In the genomic region with DNA sequence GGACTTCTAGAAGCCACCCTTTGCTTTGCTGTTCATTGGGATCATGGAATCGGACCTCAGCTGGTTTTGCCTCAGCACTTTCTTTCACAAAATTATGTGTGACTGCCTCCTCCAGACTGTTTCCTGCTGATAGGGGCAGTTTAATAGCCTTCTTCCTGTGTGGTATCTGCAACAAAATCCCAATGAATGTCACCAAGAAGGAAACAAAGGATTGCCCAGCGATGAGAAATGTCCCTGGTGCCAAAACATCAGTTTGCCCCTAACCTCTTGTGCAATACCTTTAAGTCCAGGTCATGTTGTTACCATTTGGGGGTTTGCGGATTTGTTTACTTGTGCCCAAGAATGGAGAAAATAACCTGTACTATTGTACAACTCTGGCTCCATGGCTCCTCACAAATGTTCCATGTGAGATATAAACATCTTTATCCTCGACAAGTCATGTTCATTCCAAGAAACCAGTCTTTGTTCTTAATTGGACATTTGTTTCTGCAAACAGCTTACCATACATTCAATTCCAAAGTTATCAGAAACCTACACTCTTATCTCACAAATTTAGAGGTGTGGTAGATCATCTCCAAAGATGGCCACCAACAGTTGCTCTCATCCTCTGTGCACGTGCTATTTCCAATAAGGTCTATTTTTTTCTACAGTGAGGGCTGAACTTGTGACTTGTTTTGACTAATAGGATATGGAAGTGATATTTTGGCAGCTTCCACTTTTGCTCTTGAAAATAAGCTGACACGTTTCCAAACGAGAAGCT, we compare ENCODE assay signal across 1 cellular context.
TF ChIP-seq lines count a peak whose summit lies in the region.

No MANE protein-coding gene starts in this region.

TF ChIP-seq in K562, 482 proteins besides CTCF, POLR2A, EP300 and RAD21 (continued from another document and continues in another):
- peak; percentile 67 for TF ChIP-seq TAL1 (IDR thresholded peaks at IDR 0.05)
- TF ChIP-seq FUS (optimal IDR thresholded peaks at IDR 0.05; ENCODE audit: low read depth, low read length), result no peak
- TF ChIP-seq, protein P1, sequence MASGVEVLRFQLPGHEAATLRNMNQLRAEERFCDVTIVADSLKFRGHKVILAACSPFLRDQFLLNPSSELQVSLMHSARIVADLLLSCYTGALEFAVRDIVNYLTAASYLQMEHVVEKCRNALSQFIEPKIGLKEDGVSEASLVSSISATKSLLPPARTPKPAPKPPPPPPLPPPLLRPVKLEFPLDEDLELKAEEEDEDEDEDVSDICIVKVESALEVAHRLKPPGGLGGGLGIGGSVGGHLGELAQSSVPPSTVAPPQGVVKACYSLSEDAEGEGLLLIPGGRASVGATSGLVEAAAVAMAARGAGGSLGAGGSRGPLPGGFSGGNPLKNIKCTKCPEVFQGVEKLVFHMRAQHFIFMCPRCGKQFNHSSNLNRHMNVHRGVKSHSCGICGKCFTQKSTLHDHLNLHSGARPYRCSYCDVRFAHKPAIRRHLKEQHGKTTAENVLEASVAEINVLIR (CRISPR knock-in tag; IDR thresholded peaks at IDR 0.05), result no peak
- TF ChIP-seq MYBL2 (IDR thresholded peaks at IDR 0.05; ENCODE audit: low read depth), result no peak
- TF ChIP-seq MYBL2 (CRISPR knock-in tag; IDR thresholded peaks at IDR 0.05; ENCODE audit: borderline replicate concordance), result no peak
- TF ChIP-seq TOE1 (IDR thresholded peaks at IDR 0.05; ENCODE audit: borderline replicate concordance), result 0 out of 2 replicates have a peak, but pooled peaks have one; percentile 40
- no peak for TF ChIP-seq TOE1 (CRISPR knock-in tag; IDR thresholded peaks at IDR 0.05; ENCODE audit: borderline replicate concordance, low read depth)
- no peak for TF ChIP-seq NCOA6 (IDR thresholded peaks at IDR 0.05)
- TF ChIP-seq ZNF354B (CRISPR knock-in tag; IDR thresholded peaks at IDR 0.05), result no peak
- TF ChIP-seq FOXK1 (CRISPR knock-in tag; IDR thresholded peaks at IDR 0.05; ENCODE audit: borderline replicate concordance), result no peak
- peak; percentile 68 for TF ChIP-seq NCOR1 (IDR thresholded peaks at IDR 0.05)
- TF ChIP-seq SAFB2 (IDR thresholded peaks at IDR 0.05; ENCODE audit: borderline replicate concordance, low read depth, low read length, severe bottlenecking), result no peak
- TF ChIP-seq, protein P2, sequence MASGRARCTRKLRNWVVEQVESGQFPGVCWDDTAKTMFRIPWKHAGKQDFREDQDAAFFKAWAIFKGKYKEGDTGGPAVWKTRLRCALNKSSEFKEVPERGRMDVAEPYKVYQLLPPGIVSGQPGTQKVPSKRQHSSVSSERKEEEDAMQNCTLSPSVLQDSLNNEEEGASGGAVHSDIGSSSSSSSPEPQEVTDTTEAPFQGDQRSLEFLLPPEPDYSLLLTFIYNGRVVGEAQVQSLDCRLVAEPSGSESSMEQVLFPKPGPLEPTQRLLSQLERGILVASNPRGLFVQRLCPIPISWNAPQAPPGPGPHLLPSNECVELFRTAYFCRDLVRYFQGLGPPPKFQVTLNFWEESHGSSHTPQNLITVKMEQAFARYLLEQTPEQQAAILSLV (tag; IDR thresholded peaks at IDR 0.05), result 0 out of 2 replicates have a peak, but pooled peaks have one; percentile 14
- no peak for TF ChIP-seq ETS2 (tag; IDR thresholded peaks at IDR 0.05; ENCODE audit: borderline replicate concordance, poor library complexity, severe bottlenecking)
- TF ChIP-seq, protein P3, sequence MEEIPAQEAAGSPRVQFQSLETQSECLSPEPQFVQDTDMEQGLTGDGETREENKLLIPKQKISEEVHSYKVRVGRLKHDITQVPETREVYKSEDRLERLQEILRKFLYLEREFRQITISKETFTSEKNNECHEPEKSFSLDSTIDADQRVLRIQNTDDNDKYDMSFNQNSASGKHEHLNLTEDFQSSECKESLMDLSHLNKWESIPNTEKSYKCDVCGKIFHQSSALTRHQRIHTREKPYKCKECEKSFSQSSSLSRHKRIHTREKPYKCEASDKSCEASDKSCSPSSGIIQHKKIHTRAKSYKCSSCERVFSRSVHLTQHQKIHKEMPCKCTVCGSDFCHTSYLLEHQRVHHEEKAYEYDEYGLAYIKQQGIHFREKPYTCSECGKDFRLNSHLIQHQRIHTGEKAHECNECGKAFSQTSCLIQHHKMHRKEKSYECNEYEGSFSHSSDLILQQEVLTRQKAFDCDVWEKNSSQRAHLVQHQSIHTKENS (CRISPR knock-in tag; IDR thresholded peaks at IDR 0.05), result no peak
- no peak for TF ChIP-seq ZKSCAN1 (IDR thresholded peaks at IDR 0.05; ENCODE audit: low read depth, low read length)
- TF ChIP-seq CBX3 (IDR thresholded peaks at IDR 0.05; ENCODE audit: borderline replicate concordance in 1 of 2, low read length in 2 of 2), result no peak
- TF ChIP-seq ARNT (IDR thresholded peaks at IDR 0.05), result no peak
- TF ChIP-seq, protein P4, sequence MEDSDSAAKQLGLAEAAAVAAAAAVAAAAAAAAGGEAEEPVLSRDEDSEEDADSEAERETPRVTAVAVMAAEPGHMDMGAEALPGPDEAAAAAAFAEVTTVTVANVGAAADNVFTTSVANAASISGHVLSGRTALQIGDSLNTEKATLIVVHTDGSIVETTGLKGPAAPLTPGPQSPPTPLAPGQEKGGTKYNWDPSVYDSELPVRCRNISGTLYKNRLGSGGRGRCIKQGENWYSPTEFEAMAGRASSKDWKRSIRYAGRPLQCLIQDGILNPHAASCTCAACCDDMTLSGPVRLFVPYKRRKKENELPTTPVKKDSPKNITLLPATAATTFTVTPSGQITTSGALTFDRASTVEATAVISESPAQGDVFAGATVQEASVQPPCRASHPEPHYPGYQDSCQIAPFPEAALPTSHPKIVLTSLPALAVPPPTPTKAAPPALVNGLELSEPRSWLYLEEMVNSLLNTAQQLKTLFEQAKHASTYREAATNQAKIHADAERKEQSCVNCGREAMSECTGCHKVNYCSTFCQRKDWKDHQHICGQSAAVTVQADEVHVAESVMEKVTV (CRISPR knock-in tag; IDR thresholded peaks at IDR 0.05), result no peak
- TF ChIP-seq E2F3 (CRISPR knock-in tag; IDR thresholded peaks at IDR 0.05), result no peak
- peak; percentile 51; the same call in 1 of the 2 replicates for TF ChIP-seq ZKSCAN8 (CRISPR knock-in tag; IDR thresholded peaks at IDR 0.05)
- no peak for TF ChIP-seq XRCC5 (IDR thresholded peaks at IDR 0.05; ENCODE audit: low read depth, low read length)
- peak in 1 of 2 experiments; percentile 67; a peak in 1 of 4 replicates for TF ChIP-seq ETV6 (IDR thresholded peaks at IDR 0.05; ENCODE audit: borderline replicate concordance in 1 of 2, low read depth in 2 of 2, low read length in 1 of 2)
- TF ChIP-seq ETV6 (CRISPR knock-in tag; IDR thresholded peaks at IDR 0.05; ENCODE audit: borderline replicate concordance), result no peak
- TF ChIP-seq HNRNPUL1 (IDR thresholded peaks at IDR 0.05; ENCODE audit: low read length), result no peak
- TF ChIP-seq MYNN (IDR thresholded peaks at IDR 0.05), result peak; percentile 17; the same call in 1 of the 2 replicates
- TF ChIP-seq MYNN (CRISPR knock-in tag; IDR thresholded peaks at IDR 0.05), result no peak
- TF ChIP-seq, protein P5, sequence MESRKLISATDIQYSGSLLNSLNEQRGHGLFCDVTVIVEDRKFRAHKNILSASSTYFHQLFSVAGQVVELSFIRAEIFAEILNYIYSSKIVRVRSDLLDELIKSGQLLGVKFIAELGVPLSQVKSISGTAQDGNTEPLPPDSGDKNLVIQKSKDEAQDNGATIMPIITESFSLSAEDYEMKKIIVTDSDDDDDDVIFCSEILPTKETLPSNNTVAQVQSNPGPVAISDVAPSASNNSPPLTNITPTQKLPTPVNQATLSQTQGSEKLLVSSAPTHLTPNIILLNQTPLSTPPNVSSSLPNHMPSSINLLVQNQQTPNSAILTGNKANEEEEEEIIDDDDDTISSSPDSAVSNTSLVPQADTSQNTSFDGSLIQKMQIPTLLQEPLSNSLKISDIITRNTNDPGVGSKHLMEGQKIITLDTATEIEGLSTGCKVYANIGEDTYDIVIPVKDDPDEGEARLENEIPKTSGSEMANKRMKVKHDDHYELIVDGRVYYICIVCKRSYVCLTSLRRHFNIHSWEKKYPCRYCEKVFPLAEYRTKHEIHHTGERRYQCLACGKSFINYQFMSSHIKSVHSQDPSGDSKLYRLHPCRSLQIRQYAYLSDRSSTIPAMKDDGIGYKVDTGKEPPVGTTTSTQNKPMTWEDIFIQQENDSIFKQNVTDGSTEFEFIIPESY (CRISPR knock-in tag; IDR thresholded peaks at IDR 0.05), result no peak
- no peak for TF ChIP-seq ZNF140 (CRISPR knock-in tag; IDR thresholded peaks at IDR 0.05)
- no peak for TF ChIP-seq GATAD2B (IDR thresholded peaks at IDR 0.05; ENCODE audit: borderline replicate concordance)
- no peak for TF ChIP-seq CAMTA2 (CRISPR knock-in tag; conservative IDR thresholded peaks at IDR 0.05)
- TF ChIP-seq KHSRP (IDR thresholded peaks at IDR 0.05), result no peak
- no peak for TF ChIP-seq POU5F1 (IDR thresholded peaks at IDR 0.05; ENCODE audit: borderline replicate concordance, low read depth, low read length, partially characterized antibody)
- TF ChIP-seq FOXM1 (IDR thresholded peaks at IDR 0.05; ENCODE audit: low read depth), result 0 out of 2 replicates have a peak, but pooled peaks have one; percentile 38
- TF ChIP-seq FOXM1 (CRISPR knock-in tag; IDR thresholded peaks at IDR 0.05; ENCODE audit: low read depth), result no peak
- 0 out of 2 replicates have a peak, but pooled peaks have one; percentile 17 for TF ChIP-seq ZNF76 (CRISPR knock-in tag; IDR thresholded peaks at IDR 0.05; ENCODE audit: borderline replicate concordance)
- TF ChIP-seq ETV1 (tag; conservative IDR thresholded peaks at IDR 0.05; ENCODE audit: low read depth), result peak; percentile 98
- no peak for TF ChIP-seq STAT5B (CRISPR knock-in tag; IDR thresholded peaks at IDR 0.05)
- no peak for TF ChIP-seq MAFK (IDR thresholded peaks at IDR 0.05; ENCODE audit: low read length)
- TF ChIP-seq PTTG1 (tag; IDR thresholded peaks at IDR 0.05; ENCODE audit: low read depth), result no peak
- no peak for TF ChIP-seq BCL6 (CRISPR knock-in tag; IDR thresholded peaks at IDR 0.05)
- TF ChIP-seq RAD51 (IDR thresholded peaks at IDR 0.05; ENCODE audit: borderline replicate concordance, low read depth), result no peak
- TF ChIP-seq ZNF184 (CRISPR knock-in tag; IDR thresholded peaks at IDR 0.05), result no peak
- no peak for TF ChIP-seq NR2F6 (CRISPR knock-in tag; IDR thresholded peaks at IDR 0.05)
- TF ChIP-seq TBL1XR1 (IDR thresholded peaks at IDR 0.05; ENCODE audit: low read length in 2 of 2), result peak in 1 of 2 experiments; percentile 61; a peak in 1 of 4 replicates
- no peak for TF ChIP-seq PHF8 (IDR thresholded peaks at IDR 0.05; ENCODE audit: borderline replicate concordance, low read length)
- no peak for TF ChIP-seq ZNF24 (IDR thresholded peaks at IDR 0.05)
- TF ChIP-seq NFATC3 (IDR thresholded peaks at IDR 0.05), result no peak
- TF ChIP-seq, protein P6, sequence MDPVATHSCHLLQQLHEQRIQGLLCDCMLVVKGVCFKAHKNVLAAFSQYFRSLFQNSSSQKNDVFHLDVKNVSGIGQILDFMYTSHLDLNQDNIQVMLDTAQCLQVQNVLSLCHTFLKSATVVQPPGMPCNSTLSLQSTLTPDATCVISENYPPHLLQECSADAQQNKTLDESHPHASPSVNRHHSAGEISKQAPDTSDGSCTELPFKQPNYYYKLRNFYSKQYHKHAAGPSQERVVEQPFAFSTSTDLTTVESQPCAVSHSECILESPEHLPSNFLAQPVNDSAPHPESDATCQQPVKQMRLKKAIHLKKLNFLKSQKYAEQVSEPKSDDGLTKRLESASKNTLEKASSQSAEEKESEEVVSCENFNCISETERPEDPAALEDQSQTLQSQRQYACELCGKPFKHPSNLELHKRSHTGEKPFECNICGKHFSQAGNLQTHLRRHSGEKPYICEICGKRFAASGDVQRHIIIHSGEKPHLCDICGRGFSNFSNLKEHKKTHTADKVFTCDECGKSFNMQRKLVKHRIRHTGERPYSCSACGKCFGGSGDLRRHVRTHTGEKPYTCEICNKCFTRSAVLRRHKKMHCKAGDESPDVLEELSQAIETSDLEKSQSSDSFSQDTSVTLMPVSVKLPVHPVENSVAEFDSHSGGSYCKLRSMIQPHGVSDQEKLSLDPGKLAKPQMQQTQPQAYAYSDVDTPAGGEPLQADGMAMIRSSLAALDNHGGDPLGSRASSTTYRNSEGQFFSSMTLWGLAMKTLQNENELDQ (CRISPR knock-in tag; IDR thresholded peaks at IDR 0.05; ENCODE audit: borderline replicate concordance), result no peak
- no peak for TF ChIP-seq SLC30A9 (CRISPR knock-in tag; IDR thresholded peaks at IDR 0.05)
- TF ChIP-seq, protein P7, sequence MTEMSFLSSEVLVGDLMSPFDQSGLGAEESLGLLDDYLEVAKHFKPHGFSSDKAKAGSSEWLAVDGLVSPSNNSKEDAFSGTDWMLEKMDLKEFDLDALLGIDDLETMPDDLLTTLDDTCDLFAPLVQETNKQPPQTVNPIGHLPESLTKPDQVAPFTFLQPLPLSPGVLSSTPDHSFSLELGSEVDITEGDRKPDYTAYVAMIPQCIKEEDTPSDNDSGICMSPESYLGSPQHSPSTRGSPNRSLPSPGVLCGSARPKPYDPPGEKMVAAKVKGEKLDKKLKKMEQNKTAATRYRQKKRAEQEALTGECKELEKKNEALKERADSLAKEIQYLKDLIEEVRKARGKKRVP (CRISPR knock-in tag; IDR thresholded peaks at IDR 0.05), result peak; percentile 44; the same call in 1 of the 2 replicates
- TF ChIP-seq CEBPB (tag; IDR thresholded peaks at IDR 0.05), result peak; percentile 94
- no peak for TF ChIP-seq NFYB (IDR thresholded peaks at IDR 0.05; ENCODE audit: extremely low read depth, insufficient read length)
- TF ChIP-seq, protein P8, sequence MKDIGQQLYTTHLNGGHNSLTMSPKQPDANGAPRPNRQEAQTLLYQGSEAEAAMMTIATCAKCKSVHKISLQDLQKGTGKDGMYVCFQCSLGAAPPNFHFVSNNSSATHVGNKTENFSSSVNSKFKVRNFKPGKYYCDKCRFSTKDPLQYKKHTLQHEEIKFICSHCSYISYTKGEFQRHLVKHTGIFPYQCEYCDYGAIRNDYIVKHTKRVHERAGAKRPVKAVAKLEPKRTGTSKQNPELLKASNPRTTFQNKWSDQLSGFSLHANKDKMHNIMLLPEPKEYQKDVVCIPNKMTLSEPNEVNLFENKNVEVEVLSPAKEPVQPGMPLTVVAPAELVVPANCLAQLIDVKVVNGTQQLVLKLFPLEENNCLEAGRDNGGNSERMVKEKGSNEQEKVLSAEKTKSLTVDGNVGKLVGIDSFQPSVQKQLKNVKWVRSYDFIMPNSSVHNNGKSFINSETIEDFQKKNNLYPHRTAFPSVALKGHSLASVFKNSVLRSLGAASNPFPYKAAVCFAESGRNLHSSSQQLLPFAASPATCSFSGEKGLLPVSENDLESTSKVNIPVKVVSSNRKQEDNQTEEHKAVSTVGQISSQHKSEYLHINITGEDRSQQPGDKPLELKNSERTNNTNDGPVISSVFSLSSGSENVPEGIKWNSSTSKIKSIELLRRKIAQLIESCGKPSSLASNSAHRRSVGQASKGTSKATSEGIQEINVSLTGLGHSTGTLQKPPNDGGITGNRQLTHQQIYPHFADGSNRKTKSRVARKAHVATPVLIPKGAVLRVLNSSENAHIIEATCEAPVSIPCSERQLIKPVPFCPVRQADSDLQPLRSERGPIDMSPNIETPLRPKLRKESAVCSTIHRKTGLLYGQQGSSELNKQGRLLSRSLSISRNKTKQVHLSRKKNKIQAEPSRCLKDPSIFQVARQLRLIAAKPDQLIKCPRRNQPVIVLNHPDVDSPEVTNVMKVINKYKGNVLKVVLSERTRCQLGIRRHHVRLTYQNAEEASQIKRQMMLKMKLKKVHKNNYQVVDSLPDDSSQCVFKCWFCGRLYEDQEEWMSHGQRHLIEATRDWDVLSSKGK (CRISPR knock-in tag; IDR thresholded peaks at IDR 0.05), result no peak
- no peak for TF ChIP-seq ZNF785 (CRISPR knock-in tag; IDR thresholded peaks at IDR 0.05)
- TF ChIP-seq SMARCA4 (IDR thresholded peaks at IDR 0.05), result peak; percentile 77
- no peak for TF ChIP-seq ZZZ3 (IDR thresholded peaks at IDR 0.05)
- TF ChIP-seq EP400 (IDR thresholded peaks at IDR 0.05), result peak; percentile 31; the same call in 1 of the 2 replicates
